In the genomic region with DNA sequence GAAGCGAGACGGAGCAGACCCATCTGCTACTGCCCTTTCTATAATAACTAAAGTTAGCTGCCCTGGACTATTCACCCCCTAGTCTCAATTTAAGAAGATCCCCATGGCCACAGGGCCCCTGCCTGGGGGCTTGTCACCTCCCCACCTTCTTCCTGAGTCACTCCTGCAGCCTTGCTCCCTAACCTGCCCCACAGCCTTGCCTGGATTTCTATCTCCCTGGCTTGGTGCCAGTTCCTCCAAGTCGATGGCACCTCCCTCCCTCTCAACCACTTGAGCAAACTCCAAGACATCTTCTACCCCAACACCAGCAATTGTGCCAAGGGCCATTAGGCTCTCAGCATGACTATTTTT, we compare ENCODE assay signal across 7 cellular contexts.
DNase-seq lines count a peak whose midpoint lies in the region; ATAC-seq, FAIRE-seq and TF ChIP-seq lines count a peak whose summit lies in the region.
"Not testable (repeated sequence)": the region's sequence is repeated elsewhere in the genome, so short reads cannot be mapped to it uniquely, and the experiment has no call there.

No MANE protein-coding gene starts in this region.

- not testable (repeated sequence) for TF ChIP-seq POLR2A in adrenal gland (IDR thresholded peaks at IDR 0.05); HepG2 (IDR thresholded peaks at IDR 0.05; ENCODE audit: insufficient read depth in 1 of 2, low read depth in 2 of 2, low read length in 2 of 2); thyroid gland (IDR thresholded peaks at IDR 0.05)

- H3K27me3 ChIP-seq in adrenal gland; HepG2 (ENCODE audit: control insufficient read depth in 1 of 2, insufficient read depth in 2 of 2, low read length in 2 of 2); psoas muscle (ENCODE audit: insufficient read depth in 3 of 3, low read length in 2 of 3); thyroid gland: not testable (repeated sequence)

- peak; percentile 43 for DNase-seq in activated CD8-positive, alpha-beta memory T cell treated with anti-CD3 and anti-CD28 coated beads, Interleukin-2, amount 50 U/mL, for 48 hours
- DNase-seq in adrenal gland (peak in 5 of 7 donors; percentile 18 to 58 (median 31)), Right ventricle myocardium inferior (ENCODE audit: missing footprints) (peak; percentile 34), psoas muscle (peak; percentile 17 to 39), thyroid gland (peak; percentile 9 to 17)
- DNase-seq in HepG2 (ENCODE audit: low spot score) = not testable (repeated sequence)
- peak; percentile 25 for DNase-seq in natural killer cell treated with Interleukin-12 subunit alpha and Interleukin-12 subunit beta and Interleukin-15 and Interleukin-18, amount 100 ng/mL, for 72 hours (ENCODE audit: low spot score)

- not testable (repeated sequence) for H3K27ac Mint-ChIP-seq in natural killer cell treated with Interleukin-12 subunit alpha and Interleukin-12 subunit beta and Interleukin-15 and Interleukin-18, amount 100 ng/mL, for 72 hours

- H3K4me3 ChIP-seq in adrenal gland; HepG2 (replicated peaks in 1 of 3; ENCODE audit: insufficient read depth in 1 of 3, low read depth in 2 of 3, low read length in 3 of 3); psoas muscle; thyroid gland (replicated peaks in 1 of 3): not testable (repeated sequence)

- H3K4me1 ChIP-seq in adrenal gland (replicated peaks in 1 of 2); HepG2 (ENCODE audit: insufficient read depth, low read length); psoas muscle; thyroid gland: not testable (repeated sequence)

- not testable (repeated sequence) for H2AFZ ChIP-seq in HepG2 (ENCODE audit: low read length)

- not testable (repeated sequence) for TF ChIP-seq RAD21 in HepG2 (CRISPR knock-in tag; IDR thresholded peaks at IDR 0.05)

- not testable (repeated sequence) for H3K9me3 ChIP-seq in adrenal gland (replicated peaks in 1 of 3); HepG2 (ENCODE audit: low read length); psoas muscle; thyroid gland

- in situ Hi-C loops in HepG2 (cut with HindIII; ENCODE audit: extremely low pct_ligation_motif_present, low pct_unique_long_range_greater_than_20kb) = not testable (repeated sequence)

- CTCF ChIA-PET in HepG2 (lab: Yijun Ruan, JAX; ENCODE audit: low intra/inter-chr PET ratio, low total read pairs) = not testable (repeated sequence)

- BruUV-seq in HepG2 (replicated peaks; lab: Mats Ljungman, UMichigan) = TSS peak; percentile 34

- H3K27ac ChIP-seq in adrenal gland; HepG2 (ENCODE audit: extremely low read length, insufficient read depth, low read length); psoas muscle; thyroid gland: not testable (repeated sequence)

- H3K9me3 Mint-ChIP-seq in natural killer cell treated with Interleukin-12 subunit alpha and Interleukin-12 subunit beta and Interleukin-15 and Interleukin-18, amount 100 ng/mL, for 72 hours = not testable (repeated sequence)

- not testable (repeated sequence) for ATAC-seq in Right ventricle myocardium inferior; HepG2; natural killer cell treated with Interleukin-12 subunit alpha and Interleukin-12 subunit beta and Interleukin-15 and Interleukin-18, amount 100 ng/mL, for 72 hours; psoas muscle

- not testable (repeated sequence) for H4K20me1 ChIP-seq in HepG2 (ENCODE audit: insufficient read depth, low read length)

- not testable (repeated sequence) for H3K36me3 ChIP-seq in adrenal gland (replicated peaks in 1 of 2); HepG2 (replicated peaks in 1 of 2; ENCODE audit: control insufficient read depth in 1 of 2, insufficient read depth in 2 of 2, low read length in 2 of 2); psoas muscle (ENCODE audit: insufficient read depth in 1 of 2, low read depth in 1 of 2); thyroid gland

- H3K4me1 Mint-ChIP-seq in natural killer cell treated with Interleukin-12 subunit alpha and Interleukin-12 subunit beta and Interleukin-15 and Interleukin-18, amount 100 ng/mL, for 72 hours (ENCODE audit: low read depth in 2 of 2) = not testable (repeated sequence)

- TF ChIP-seq EP300 in HepG2 (IDR thresholded peaks at IDR 0.05; ENCODE audit: low read depth in 2 of 2, low read length in 2 of 2); HepG2 (CRISPR knock-in tag; IDR thresholded peaks at IDR 0.05; ENCODE audit: borderline replicate concordance): not testable (repeated sequence)

- not testable (repeated sequence) for H3K79me2 ChIP-seq in HepG2 (ENCODE audit: insufficient read depth, low read length)

- not testable (repeated sequence) for FAIRE-seq in HepG2 (lab: Jason Lieb, UNC)

- H3K9ac ChIP-seq in HepG2 (ENCODE audit: insufficient read depth, low read depth, low read length) = not testable (repeated sequence)

- 17 to 73% methylated on average over 1 to 3 of the region's 3 CpGs; no CpG with 5 or more reads in 2 of the 4 donors for WGBS in adrenal gland, 4 donors
- 56% methylated on average over 1 of the region's 3 CpGs for WGBS in HepG2 (ENCODE audit: low lambda C conversion rate)
- WGBS in psoas muscle, 3 donors = no CpG with 5 or more reads among the region's 3 CpGs
- WGBS in thyroid gland, 2 donors = 13 to 19% methylated on average over 1 to 2 of the region's 3 CpGs

- H3K36me3 Mint-ChIP-seq in natural killer cell treated with Interleukin-12 subunit alpha and Interleukin-12 subunit beta and Interleukin-15 and Interleukin-18, amount 100 ng/mL, for 72 hours = not testable (repeated sequence)

- not testable (repeated sequence) for TF ChIP-seq CTCF in adrenal gland (IDR thresholded peaks at IDR 0.05); HepG2 (CRISPR knock-in tag; IDR thresholded peaks at IDR 0.05); psoas muscle (IDR thresholded peaks at IDR 0.05); thyroid gland (IDR thresholded peaks at IDR 0.05)

- H3K4me2 ChIP-seq in HepG2 (ENCODE audit: low read depth, low read length) = not testable (repeated sequence)

- intact Hi-C loops in adrenal gland (cut with DNase I); Right ventricle myocardium inferior (cut with DNase I); HepG2 (cut with micrococcal nuclease; ENCODE audit: unreplicated experiment); psoas muscle (cut with DNase I); thyroid gland (cut with DNase I): not testable (repeated sequence)

- H3K4me3 Mint-ChIP-seq in natural killer cell treated with Interleukin-12 subunit alpha and Interleukin-12 subunit beta and Interleukin-15 and Interleukin-18, amount 100 ng/mL, for 72 hours = not testable (repeated sequence)

- POLR2A ChIA-PET in HepG2 (lab: Yijun Ruan, JAX) = not testable (repeated sequence)

- not testable (repeated sequence) for H3K27me3 Mint-ChIP-seq in natural killer cell treated with Interleukin-12 subunit alpha and Interleukin-12 subunit beta and Interleukin-15 and Interleukin-18, amount 100 ng/mL, for 72 hours

TF ChIP-seq in HepG2, 621 proteins besides CTCF, POLR2A, EP300 and RAD21:
- 0 out of 2 replicates have a peak, but pooled peaks have one; percentile 33 for TF ChIP-seq LCORL (IDR thresholded peaks at IDR 0.05)
- not testable (repeated sequence) for TF ChIP-seq LCORL (CRISPR knock-in tag; IDR thresholded peaks at IDR 0.05)
